In genomic region chr5:148663509-148663908, GRCh38 we compare ENCODE assay signal across 28 cellular contexts. TPM values are rescaled to one million over a fixed set of nuclear protein-coding genes. Genes with fewer than 3 reads are reported as not detected.
"Had no signal": no experiment of that assay in that cellular context is flagged by ENCODE, and none has a peak within 500 bp of the region (broad histone marks: within the 10 kb centered on the region; RNA-seq: fewer than 3 reads in every experiment).

No MANE protein-coding gene starts in this region.

- H3K4me3 ChIP-seq: stomach, suprapubic skin, testis, thoracic aorta, thyroid gland, tibial artery, tibial nerve, transverse colon, upper lobe of left lung, upper lobe of right lung, uterus, vagina had no signal

- FAIRE-seq: urothelium cell line had no signal

- H3K27me3 ChIP-seq: stomach, testis, thyroid gland, tibial artery, tibial nerve, transverse colon, upper lobe of left lung, upper lobe of right lung, uterus, vagina had no signal

- H3K27ac ChIP-seq: stomach, suprapubic skin, testis, thoracic aorta, thyroid gland, tibial artery, tibial nerve, upper lobe of left lung, upper lobe of right lung, uterus, vagina had no signal

- H3K4me1 ChIP-seq: suprapubic skin, testis, thyroid gland, tibial artery, tibial nerve, upper lobe of left lung, upper lobe of right lung, uterus, vagina had no signal

- H3K9me3 ChIP-seq: stomach, suprapubic skin, testis, thoracic aorta, thyroid gland, tibial artery, tibial nerve, transverse colon, upper lobe of left lung, upper lobe of right lung, uterus, vagina had no signal

- H3K36me3 ChIP-seq: stomach, suprapubic skin, thoracic aorta, thyroid gland, tibial artery, tibial nerve, transverse colon, upper lobe of left lung, upper lobe of right lung, uterus, vagina had no signal

- DNase-seq: stimulated activated CD4-positive, alpha-beta T cell treated with anti-CD3 and anti-CD28 coated beads, Interleukin-2, amount 100 ng/mL, for 48 hours; stimulated activated CD4-positive, alpha-beta T cell treated with anti-CD3 and anti-CD28 coated beads, Interleukin-4, amount 100 ng/mL, for 1 hour; stimulated activated CD4-positive, alpha-beta T cell treated with anti-CD3 and anti-CD28 coated beads, Interleukin-4, amount 100 ng/mL, for 24 hours; stimulated activated CD4-positive, alpha-beta T cell treated with anti-CD3 and anti-CD28 coated beads, Interleukin-4, amount 100 ng/mL, for 4 hours; stimulated activated CD8-positive, alpha-beta memory T cell treated with anti-CD3 and anti-CD28 coated beads, Interleukin-4, amount 100 ng/mL, for 48 hours; stimulated activated naive B cell treated with anti-CD40 and anti-IgM and Interleukin-4, amounts not matched to agents 10 μg/mL and 1 μg/mL and 100 μg/mL, for 72 hours; stimulated activated naive CD4-positive, alpha-beta T cell treated with Interleukin-2 at 50 U/mL for 16 hours; stimulated activated naive CD8-positive, alpha-beta T cell treated with anti-CD3 and anti-CD28 coated beads, Interleukin-15, amount 100 ng/mL, for 72 hours; stimulated activated naive CD8-positive, alpha-beta T cell treated with anti-CD3 and anti-CD28 coated beads, Interleukin-15, Interleukin-2, amounts not matched to agents 100 U/mL and 50 U/mL, for 24 hours; stomach; substantia nigra; testis; thyroid gland; tibial artery; transverse colon; trophoblast cell; upper lobe of right lung; uterus had no signal

- ATAC-seq: stimulated activated effector memory CD8-positive, alpha-beta T cell treated with anti-CD3 and anti-CD28 coated beads, Interleukin-12 subunit alpha, Interleukin-12 subunit beta, amount 100 ng/mL, for 72 hours; stimulated activated memory B cell treated with anti-CD40 and anti-IgM and Interleukin-4, amounts not matched to agents 10 μg/mL and 1 μg/mL and 100 μg/mL, for 72 hours; stimulated activated naive B cell treated with anti-CD40 and anti-IgM and Interleukin-4, amounts not matched to agents 10 μg/mL and 1 μg/mL and 100 μg/mL, for 72 hours; stimulated activated naive CD8-positive, alpha-beta T cell treated with anti-CD3 and anti-CD28 coated beads, Interleukin-15, amount 100 ng/mL, for 72 hours; stimulated activated naive CD8-positive, alpha-beta T cell treated with anti-CD3 and anti-CD28 coated beads, Interleukin-15, Interleukin-2, amounts not matched to agents 100 U/mL and 50 U/mL, for 24 hours; upper lobe of right lung had no signal

RNA-seq across cellular contexts. Expression of gene HTR4, which starts 9.2 kb away (rescaled TPM):
- total RNA-seq: subcutaneous adipose tissue, thyroid gland, ureter had no signal
- polyA plus RNA-seq: stomach had no signal
